Comparison of ENCODE assay signal across 13 cellular contexts in genomic region chr10:102634696-102635095, GRCh38. TPM values are rescaled to one million over a fixed set of nuclear protein-coding genes. Genes with fewer than 3 reads are reported as not detected.
A peak's percentile ranks its signal among the peaks of the same experiment; 100 is the strongest.
DNase-seq lines count a peak whose midpoint lies in the region; ATAC-seq and TF ChIP-seq lines count a peak whose summit lies in the region.
"Had no signal": no experiment of that assay in that cellular context is flagged by ENCODE, and none has a peak within 500 bp of the region (broad histone marks: within the 10 kb centered on the region; RNA-seq: fewer than 3 reads in every experiment).

No MANE protein-coding gene starts in this region.

- no peak for TF ChIP-seq POLR2A in sigmoid colon (IDR thresholded peaks at IDR 0.05)

- 66 to 69% methylated on average over 4 of the region's 4 CpGs for WGBS in sigmoid colon, 2 donors

- TF ChIP-seq EP300 in sigmoid colon (IDR thresholded peaks at IDR 0.05), result no peak

- CTCF ChIA-PET in activated CD8-positive, alpha-beta memory T cell treated with anti-CD3 and anti-CD28 coated beads, Interleukin-2, amount 10 ng/mL, durations not matched to agents 7 days and 5 days (lab: Charles Lee), result no interaction called here

- H3K4me3 Mint-ChIP-seq in activated CD8-positive, alpha-beta memory T cell treated with anti-CD3 and anti-CD28 coated beads, Interleukin-2, amount 10 ng/mL, durations not matched to agents 7 days and 5 days, result no peak overlapping the region
- no peak overlapping the region for H3K4me3 Mint-ChIP-seq in T-helper 17 cell

- no peaks in the 10 kb centered on the region for H3K9me3 Mint-ChIP-seq in activated CD8-positive, alpha-beta memory T cell treated with anti-CD3 and anti-CD28 coated beads, Interleukin-2, amount 10 ng/mL, durations not matched to agents 7 days and 5 days (ENCODE audit: low read depth)

- H3K27me3 ChIP-seq in sigmoid colon, result no peaks in the 10 kb centered on the region
- H3K27me3 ChIP-seq: uterus had no signal

- no peaks in the 10 kb centered on the region for H3K27me3 Mint-ChIP-seq in activated CD8-positive, alpha-beta memory T cell treated with anti-CD3 and anti-CD28 coated beads, Interleukin-2, amount 10 ng/mL, durations not matched to agents 7 days and 5 days
- no peaks in the 10 kb centered on the region for H3K27me3 Mint-ChIP-seq in T-helper 17 cell

- intact Hi-C loops in left ventricle myocardium superior (cut with micrococcal nuclease), result no loop called here
- intact Hi-C loops in sigmoid colon (cut with DNase I), result no loop called here

- H3K4me1 Mint-ChIP-seq in activated CD8-positive, alpha-beta memory T cell treated with anti-CD3 and anti-CD28 coated beads, Interleukin-2, amount 10 ng/mL, durations not matched to agents 7 days and 5 days, result peaks cover 57% of the 10 kb centered on the region
- H3K4me1 Mint-ChIP-seq in T-helper 17 cell, result peaks cover 43% of the 10 kb centered on the region

- H3K4me3 ChIP-seq in sigmoid colon, result no peak overlapping the region
- H3K4me3 ChIP-seq: A549, uterus had no signal

- peaks cover 0 to 64% (median 60%) of the 10 kb centered on the region in 4 donors for H3K4me1 ChIP-seq in sigmoid colon

- ATAC-seq in activated CD8-positive, alpha-beta memory T cell treated with anti-CD3 and anti-CD28 coated beads, Interleukin-2, amount 10 ng/mL, durations not matched to agents 7 days and 5 days, result no peak
- ATAC-seq in T-helper 17 cell (no peak), left ventricle myocardium superior (no peak)
- ATAC-seq: A549 had no signal

- no peaks in the 10 kb centered on the region for H3K36me3 Mint-ChIP-seq in activated CD8-positive, alpha-beta memory T cell treated with anti-CD3 and anti-CD28 coated beads, Interleukin-2, amount 10 ng/mL, durations not matched to agents 7 days and 5 days
- H3K36me3 Mint-ChIP-seq in T-helper 17 cell (ENCODE audit: low read depth), result peaks cover 5% of the 10 kb centered on the region

- no peak for DNase-seq in activated CD8-positive, alpha-beta memory T cell treated with anti-CD3 and anti-CD28 coated beads, Interleukin-2, amount 10 ng/mL, durations not matched to agents 7 days and 5 days
- DNase-seq in activated CD8-positive, alpha-beta memory T cell treated with anti-CD3 and anti-CD28 coated beads, Interleukin-2, amount 50 U/mL, for 4 hours, result no peak
- DNase-seq in T-helper 17 cell, result no peak
- DNase-seq in left ventricle myocardium superior, result peak; percentile 14
- DNase-seq in sigmoid colon, result no peak
- no peak for DNase-seq in NCI-H345 treated with DMSO at 0.1 percent for 48 hours (lab: John Stamatoyannopoulos, UW; ENCODE audit: unreplicated experiment)
- DNase-seq in NCI-H1417 (lab: John Stamatoyannopoulos, UW), result no peak
- DNase-seq in T-helper 1 cell, result no peak
- DNase-seq: activated T-cell treated with anti-CD3 and anti-CD28 coated beads, Interleukin-2, amount 50 U/mL, for 48 hours; DMS53; NCI-H1092 treated with DMSO at 0.1 percent for 48 hours; uterus had no signal

- H3K27ac ChIP-seq in sigmoid colon, result peak overlapping the region in 3 of 4 donors; percentile 4 to 94 (median 91)

- H3K27ac Mint-ChIP-seq in activated CD8-positive, alpha-beta memory T cell treated with anti-CD3 and anti-CD28 coated beads, Interleukin-2, amount 10 ng/mL, durations not matched to agents 7 days and 5 days, result peak overlapping the region; percentile 73
- peak overlapping the region; percentile 95 for H3K27ac Mint-ChIP-seq in T-helper 17 cell

- H3K9me3 ChIP-seq in T-helper 17 cell (ENCODE audit: control insufficient read depth, low read length, poor library complexity, severe bottlenecking) (no peaks in the 10 kb centered on the region), sigmoid colon (no peaks in the 10 kb centered on the region)
- H3K9me3 ChIP-seq: A549, uterus had no signal

- peaks cover 0 to 7% (median 0%) of the 10 kb centered on the region in 4 donors for H3K36me3 ChIP-seq in sigmoid colon
- H3K36me3 ChIP-seq: uterus had no signal

- TF ChIP-seq CTCF in sigmoid colon (IDR thresholded peaks at IDR 0.05), result no peak

RNA-seq across cellular contexts. Expression of gene TRIM8, which starts 9.6 kb away (rescaled TPM):
- total RNA-seq in activated CD8-positive, alpha-beta memory T cell treated with anti-CD3 and anti-CD28 coated beads, Interleukin-2, amount 10 ng/mL, durations not matched to agents 7 days and 5 days, result 10 to 100 TPM; 58.7 to 86.9 TPM
- total RNA-seq in T-helper 17 cell, result 10 to 100 TPM; 63.6 to 73.0 TPM
- 117 TPM for total RNA-seq in left ventricle myocardium superior
- 10 to 100 TPM; 58.9 to 88.6 (median 67.1) TPM for total RNA-seq in sigmoid colon
- 10 to 100 TPM; 25.0 to 53.0 (median 46.8) TPM for polyA plus RNA-seq in sigmoid colon
